In genomic region chr2:207503234-207503633, GRCh38 we compare ENCODE assay signal across 8 cellular contexts. TPM values are rescaled to one million over a fixed set of nuclear protein-coding genes. Genes with fewer than 3 reads are reported as not detected.
DNase-seq lines count a peak whose midpoint lies in the region; ATAC-seq and TF ChIP-seq lines count a peak whose summit lies in the region.

No MANE protein-coding gene starts in this region.

- BruUV-seq in PC-3 (replicated peaks; lab: Mats Ljungman, UMichigan): no TSS peak

- CTCF ChIA-PET in PC-3 (lab: Charles Lee): no interaction called here

- POLR2A ChIA-PET in PC-3 (lab: Charles Lee; ENCODE audit: unreplicated experiment): no interaction called here

- TF ChIP-seq POLR2A in NB4 (IDR thresholded peaks at IDR 0.05; ENCODE audit: extremely low read depth, insufficient read length): no peak

- H3K4me2 ChIP-seq in PC-3 (ENCODE audit: low read length): no peak overlapping the region

- H3K79me2 ChIP-seq in PC-3 (ENCODE audit: low read length): no peaks in the 10 kb centered on the region

- H3K4me1 ChIP-seq in left lung (peaks cover 7 to 59% of the 10 kb centered on the region in 2 donors), PC-3 (ENCODE audit: insufficient read depth, low read length) (peaks cover 34% of the 10 kb centered on the region)

- no peaks in the 10 kb centered on the region for H3K36me3 ChIP-seq in left lung
- no peaks in the 10 kb centered on the region for H3K36me3 ChIP-seq in PC-3 (ENCODE audit: low read depth, low read length)

- H3K27me3 ChIP-seq in left lung: no peaks in the 10 kb centered on the region
- no peaks in the 10 kb centered on the region for H3K27me3 ChIP-seq in PC-3 (ENCODE audit: low read length)

- H3K4me3 ChIP-seq in GM12865 (ENCODE audit: low read depth, low read length) (no peak overlapping the region), NB4 (ENCODE audit: low read depth, low read length) (no peak overlapping the region), left lung (no peak overlapping the region), PC-3 (ENCODE audit: low read length) (no peak overlapping the region)

- H3K27ac ChIP-seq in left lung: no peak overlapping the region
- H3K27ac ChIP-seq in PC-3 (ENCODE audit: low read length): no peak overlapping the region

- no peaks in the 10 kb centered on the region for H3F3A ChIP-seq in PC-3 (ENCODE audit: low read length, unreplicated experiment)

- peak; percentile 56 for ATAC-seq in GM21723 (IDR thresholded peaks at IDR 0.05; ENCODE audit: unreplicated experiment)
- peak; percentile 32 for ATAC-seq in left lung
- ATAC-seq in PC-3: no peak

- H2AFZ ChIP-seq in PC-3 (ENCODE audit: low read length): no peak overlapping the region

- H4K20me1 ChIP-seq in PC-3 (ENCODE audit: low read length): no peaks in the 10 kb centered on the region

- TF ChIP-seq CTCF in GM12865 (IDR thresholded peaks at IDR 0.05; ENCODE audit: insufficient read depth, low read depth, low read length, missing control alignments) (no peak), NB4 (IDR thresholded peaks at IDR 0.05; ENCODE audit: low read depth, low read length) (no peak), left lung (IDR thresholded peaks at IDR 0.05) (no peak), PC-3 (conservative IDR thresholded peaks at IDR 0.05; ENCODE audit: low read depth, low read length) (no peak)

- H3K9me2 ChIP-seq in PC-3 (replicated peaks; ENCODE audit: low read length): no peaks in the 10 kb centered on the region

- no peaks in the 10 kb centered on the region for H3K9me3 ChIP-seq in left lung
- H3K9me3 ChIP-seq in PC-3 (ENCODE audit: low read length): no peaks in the 10 kb centered on the region

- intact Hi-C loops in left lung (cut with DNase I) (no loop called here), PC-3 (cut with micrococcal nuclease) (no loop called here)

- DNase-seq in GM12865 (ENCODE audit: low read depth): peak; percentile 54
- DNase-seq in NB4 (ENCODE audit: low read depth): peak; percentile 18
- no peak for DNase-seq in left lung
- no peak for DNase-seq in central memory CD4-positive, alpha-beta T cell
- no peak for DNase-seq in NCI-H2227 treated with DMSO at 0.1 percent for 48 hours (lab: John Stamatoyannopoulos, UW)
- no peak for DNase-seq in PC-3
- DNase-seq in kidney tubule cell (ENCODE audit: low spot score): no peak

- no peak overlapping the region for H3K9ac ChIP-seq in PC-3 (ENCODE audit: low read length)

RNA-seq across cellular contexts. Expression of gene CREB1, which starts 26.5 kb away (rescaled TPM):
- total RNA-seq in left lung (10 to 100 TPM; 62.3 to 66.5 TPM), PC-3 (2014; rRNA removed) (34.8 and 43.5 TPM in 2 replicates)

Comparison
In these comparisons a context has a peak if more than half of its experiments do, and no peak if none do; other contexts are left out.
1. DNase-seq: peak in GM12865 (single experiment) and NB4 (single experiment); none in left lung (0 of 2), central memory CD4-positive, alpha-beta T cell (single experiment), NCI-H2227 treated with DMSO at 0.1 percent for 48 hours (single experiment), PC-3 (single experiment) and kidney tubule cell (single experiment).